1 cellular context compared by ENCODE assay signal in genomic region chr20:9015984-9016324, GRCh38.
A peak's percentile ranks its signal among the peaks of the same experiment; 100 is the strongest.
TF ChIP-seq lines count a peak whose summit lies in the region.

No MANE protein-coding gene starts in this region.

TF ChIP-seq in H1, 55 proteins besides CTCF, POLR2A, EP300 and RAD21:
- no peak for TF ChIP-seq ZNF274 (IDR thresholded peaks at IDR 0.05; ENCODE audit: borderline replicate concordance, extremely low read depth, low read length)
- TF ChIP-seq YY1 (IDR thresholded peaks at IDR 0.05; ENCODE audit: low read depth, low read length): no peak
- TF ChIP-seq RBBP5 (IDR thresholded peaks at IDR 0.05; ENCODE audit: borderline replicate concordance, low read depth, low read length): no peak
- peak; percentile 50; the same call in 1 of the 2 replicates for TF ChIP-seq TEAD4 (IDR thresholded peaks at IDR 0.05; ENCODE audit: low read depth, low read length)
